8 cellular contexts compared by ENCODE assay signal in genomic region chr11:34044664-34045485, GRCh38. TPM values are rescaled to one million over a fixed set of nuclear protein-coding genes. Genes with fewer than 3 reads are reported as not detected.
A peak's percentile ranks its signal among the peaks of the same experiment; 100 is the strongest.
DNase-seq lines count a peak whose midpoint lies in the region; ATAC-seq and TF ChIP-seq lines count a peak whose summit lies in the region.

No MANE protein-coding gene starts in this region.

- H3K4me3 Mint-ChIP-seq in nephron (no peak overlapping the region), T-cell (no peak overlapping the region)

- peak overlapping the region in 2 of 3 experiments; percentile 11 to 45 for H3K27ac Mint-ChIP-seq in nephron
- H3K27ac Mint-ChIP-seq in T-cell = no peak overlapping the region

- peaks cover 15% of the 10 kb centered on the region for H3K4me1 ChIP-seq in adipocyte (ENCODE audit: control insufficient read depth, insufficient read depth, low read length)

- no peaks in the 10 kb centered on the region for H3K27me3 Mint-ChIP-seq in nephron (ENCODE audit: low read depth)
- H3K27me3 Mint-ChIP-seq in T-cell = peaks cover 10 to 18% of the 10 kb centered on the region in 2 donors

- ATAC-seq in HG02970 (IDR thresholded peaks at IDR 0.05; ENCODE audit: low FRiP score, unreplicated experiment) (no peak), T-cell (replicated peaks in 1 of 4) (no peak), GM21717 (IDR thresholded peaks at IDR 0.05; ENCODE audit: unreplicated experiment) (no peak)

- CTCF ChIA-PET in T-cell (lab: Charles Lee) = interaction anchor here in 1 of 2 donors (0.7 kb wide), 1 partner anchor 72 kb away, joined by 3 read pairs; no protein-coding TSS in a partner anchor

- POLR2A ChIA-PET in T-cell (lab: Charles Lee) = no interaction called here

- H3K9me3 ChIP-seq in MG63 (no peaks in the 10 kb centered on the region), adipocyte (ENCODE audit: control insufficient read depth, low read length) (no peaks in the 10 kb centered on the region)

- H3K4me1 Mint-ChIP-seq in nephron (peaks cover 7% of the 10 kb centered on the region), T-cell (peaks cover 1 to 6% (median 3%) of the 10 kb centered on the region in 3 donors)

- H3K36me3 Mint-ChIP-seq in nephron (ENCODE audit: low read depth) (no peaks in the 10 kb centered on the region), T-cell (no peaks in the 10 kb centered on the region)

- peak overlapping the region; percentile 69 for H3K9ac ChIP-seq in adipocyte (ENCODE audit: low read length)

- DNase-seq in GDM1 (lab: John Stamatoyannopoulos, UW) (peak; percentile 37), MG63 (peak; percentile 89), adipocyte (ENCODE audit: low read depth) (peak; percentile 91), T-cell (no peak), NCI-H1105 treated with DMSO at 0.1 percent for 48 hours (lab: John Stamatoyannopoulos, UW) (no peak)

- H3K9me3 Mint-ChIP-seq in nephron (no peaks in the 10 kb centered on the region), T-cell (no peaks in the 10 kb centered on the region)

- peak overlapping the region; percentile 13 for H3K4me3 ChIP-seq in MG63
- peak overlapping the region; percentile 34 for H3K4me3 ChIP-seq in adipocyte (ENCODE audit: low read length)

- H3K36me3 ChIP-seq in MG63 (no peaks in the 10 kb centered on the region), adipocyte (ENCODE audit: control insufficient read depth, insufficient read depth, low read length, severe bottlenecking) (no peaks in the 10 kb centered on the region)

- no peaks in the 10 kb centered on the region for H3K27me3 ChIP-seq in MG63
- no peaks in the 10 kb centered on the region for H3K27me3 ChIP-seq in adipocyte (replicated peaks; ENCODE audit: control insufficient read depth, insufficient read depth, low read length)

- no peak for TF ChIP-seq CTCF in nephron (IDR thresholded peaks at IDR 0.05; ENCODE audit: unreplicated experiment in 3 of 3)

RNA-seq across cellular contexts. Expression of gene CAPRIN1, which starts 6.7 kb away (rescaled TPM):
- total RNA-seq in MG63 (2014; rRNA removed; shearing (Covaris generic); ENCODE audit: low replicate concordance) = 199 and 235 TPM in 2 replicates
- 100 to 1,000 TPM; 106 to 148 (median 143) TPM for total RNA-seq in T-cell

Comparison
In these comparisons a context has a peak if more than half of its experiments do, and no peak if none do; other contexts are left out.
1. DNase-seq: peak in GDM1 (single experiment), MG63 (single experiment) and adipocyte (single experiment); none in T-cell (0 of 34) and NCI-H1105 treated with DMSO at 0.1 percent for 48 hours (single experiment).
2. H3K27ac Mint-ChIP-seq: peak in nephron (2 of 3); none in T-cell (0 of 2).